In genomic region chr19:36014029-36014924, GRCh38 we compare ENCODE assay signal across 1 cellular context.
TF ChIP-seq lines count a peak whose summit lies in the region.

TSS of gene ALKBH6 (minus strand) at chr19:36014213. CDS start at chr19:36013397, 816 bp downstream.

TF ChIP-seq in HepG2, 621 proteins besides CTCF, POLR2A, EP300 and RAD21 (continued from another document and continues in another):
- TF ChIP-seq JUNB (CRISPR knock-in tag; IDR thresholded peaks at IDR 0.05; ENCODE audit: borderline replicate concordance): no peak
- TF ChIP-seq PTBP1 (IDR thresholded peaks at IDR 0.05; ENCODE audit: low read depth, low read length, poor library complexity, severe bottlenecking): no peak
- TF ChIP-seq UBTF (CRISPR knock-in tag; IDR thresholded peaks at IDR 0.05): no peak
- no peak for TF ChIP-seq ZNF253 (CRISPR knock-in tag; IDR thresholded peaks at IDR 0.05; ENCODE audit: borderline replicate concordance)
- no peak for TF ChIP-seq ETV6 (CRISPR knock-in tag; conservative IDR thresholded peaks at IDR 0.05)
- no peak for TF ChIP-seq ZNF652 (CRISPR knock-in tag; IDR thresholded peaks at IDR 0.05; ENCODE audit: borderline replicate concordance, low read depth)
- no peak for TF ChIP-seq E2F2 (CRISPR knock-in tag; IDR thresholded peaks at IDR 0.05; ENCODE audit: borderline replicate concordance)
- no peak for TF ChIP-seq ZNF264 (CRISPR knock-in tag; IDR thresholded peaks at IDR 0.05)
- peak; percentile 56; the same call in 1 of the 2 replicates for TF ChIP-seq KDM5A (IDR thresholded peaks at IDR 0.05; ENCODE audit: borderline replicate concordance, low read length)
- TF ChIP-seq ZNF674 (CRISPR knock-in tag; IDR thresholded peaks at IDR 0.05; ENCODE audit: low read depth): no peak
- peak; percentile 56; the same call in 1 of the 2 replicates for TF ChIP-seq KAT8 (CRISPR knock-in tag; IDR thresholded peaks at IDR 0.05)
- TF ChIP-seq ZNF503 (CRISPR knock-in tag; IDR thresholded peaks at IDR 0.05): no peak
- TF ChIP-seq RELA (CRISPR knock-in tag; IDR thresholded peaks at IDR 0.05): no peak
- peak; percentile 78 for TF ChIP-seq ZNF687 (CRISPR knock-in tag; IDR thresholded peaks at IDR 0.05)
- no peak for TF ChIP-seq ZFP62 (CRISPR knock-in tag; IDR thresholded peaks at IDR 0.05)
- 0 out of 2 replicates have a peak, but pooled peaks have one; percentile 61 for TF ChIP-seq AKAP8 (CRISPR knock-in tag; IDR thresholded peaks at IDR 0.05)
- TF ChIP-seq ZNF414 (CRISPR knock-in tag; IDR thresholded peaks at IDR 0.05): no peak
- no peak for TF ChIP-seq RNF2 (conservative IDR thresholded peaks at IDR 0.05; ENCODE audit: low read depth)
- peak; percentile 32 for TF ChIP-seq IKZF4 (CRISPR knock-in tag; IDR thresholded peaks at IDR 0.05; ENCODE audit: borderline replicate concordance, low read depth, not compliant biosample characterization)
- TF ChIP-seq NCOA5 (CRISPR knock-in tag; IDR thresholded peaks at IDR 0.05): no peak
- no peak for TF ChIP-seq ZSCAN9 (CRISPR knock-in tag; IDR thresholded peaks at IDR 0.05; ENCODE audit: borderline replicate concordance)
- no peak for TF ChIP-seq ZNF550 (CRISPR knock-in tag; IDR thresholded peaks at IDR 0.05; ENCODE audit: borderline replicate concordance)
- TF ChIP-seq SMARCC2 (IDR thresholded peaks at IDR 0.05): no peak
- 0 out of 2 replicates have a peak, but pooled peaks have one; percentile 43 for TF ChIP-seq ZHX2 (IDR thresholded peaks at IDR 0.05; ENCODE audit: low read depth)
- no peak for TF ChIP-seq ZHX2 (CRISPR knock-in tag; IDR thresholded peaks at IDR 0.05; ENCODE audit: borderline replicate concordance)
- 0 out of 2 replicates have a peak, but pooled peaks have one; percentile 30 for TF ChIP-seq ZNF205 (CRISPR knock-in tag; IDR thresholded peaks at IDR 0.05)
- no peak for TF ChIP-seq ZNF749 (CRISPR knock-in tag; IDR thresholded peaks at IDR 0.05; ENCODE audit: borderline replicate concordance)
- no peak for TF ChIP-seq CENPT (CRISPR knock-in tag; IDR thresholded peaks at IDR 0.05; ENCODE audit: low read depth)
- TF ChIP-seq RFXANK (CRISPR knock-in tag; IDR thresholded peaks at IDR 0.05): no peak
- TF ChIP-seq NFE2L1 (CRISPR knock-in tag; IDR thresholded peaks at IDR 0.05; ENCODE audit: borderline replicate concordance): no peak
- peak; percentile 55 for TF ChIP-seq PCBP2 (optimal IDR thresholded peaks at IDR 0.05; ENCODE audit: low read depth, low read length, poor library complexity, severe bottlenecking)
- TF ChIP-seq ZNF343 (CRISPR knock-in tag; IDR thresholded peaks at IDR 0.05): no peak
- no peak for TF ChIP-seq ZKSCAN1 (IDR thresholded peaks at IDR 0.05; ENCODE audit: low read length)
- TF ChIP-seq ZNF83 (CRISPR knock-in tag; IDR thresholded peaks at IDR 0.05; ENCODE audit: borderline replicate concordance): no peak
- no peak for TF ChIP-seq ZBED4 (CRISPR knock-in tag; IDR thresholded peaks at IDR 0.05; ENCODE audit: borderline replicate concordance)
- no peak for TF ChIP-seq ZHX1 (CRISPR knock-in tag; IDR thresholded peaks at IDR 0.05; ENCODE audit: low read depth)
